In the genomic region with DNA sequence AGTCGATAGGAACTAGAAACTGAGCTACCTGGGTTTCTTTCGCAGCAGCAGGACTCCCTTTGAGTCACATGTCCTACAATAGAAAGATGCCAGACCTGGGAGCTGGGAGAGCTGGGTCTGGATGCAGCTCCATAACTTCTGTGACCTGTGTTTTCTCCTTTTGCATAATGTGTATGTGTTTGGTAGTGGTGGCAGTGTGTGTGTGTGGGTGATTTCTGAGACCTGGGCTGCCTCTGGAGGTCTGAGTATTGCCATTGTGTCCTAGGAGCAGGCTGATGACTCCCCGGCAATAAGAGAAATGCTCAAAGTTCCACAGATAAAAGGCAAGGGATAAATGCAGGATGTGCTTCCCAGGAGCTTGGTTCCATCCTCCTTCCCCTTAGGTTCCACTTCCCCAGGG, we compare ENCODE assay signal across 26 cellular contexts. TPM values are rescaled to one million over a fixed set of nuclear protein-coding genes. Genes with fewer than 3 reads are reported as not detected.
A peak's percentile ranks its signal among the peaks of the same experiment; 100 is the strongest.
DNase-seq lines count a peak whose midpoint lies in the region; ATAC-seq, FAIRE-seq and TF ChIP-seq lines count a peak whose summit lies in the region.
"Had no signal": no experiment of that assay in that cellular context is flagged by ENCODE, and none has a peak within 500 bp of the region (broad histone marks: within the 10 kb centered on the region; RNA-seq: fewer than 3 reads in every experiment).

No MANE protein-coding gene starts in this region.

- RAD21 ChIA-PET in GM12878 (lab: Charles Lee; ENCODE audit: unreplicated experiment) = interaction anchor here (1.5 to 16.0 kb wide), 4 partner anchors 8 to 23 kb away, joined by 5 to 871 read pairs (median 26); no protein-coding TSS in a partner anchor

- TF ChIP-seq CTCF in GM12878 (IDR thresholded peaks at IDR 0.05 in 2 of 3, conservative IDR thresholded peaks at IDR 0.05 in 1 of 3; ENCODE audit: control insufficient read depth in 2 of 3, extremely low read depth in 1 of 3, insufficient read depth in 1 of 3, low read depth in 3 of 3, low read length in 3 of 3) (no peak), adrenal gland (IDR thresholded peaks at IDR 0.05) (no peak)

- DNase-seq in NCI-H1694 treated with DMSO at 0.1 percent for 48 hours (lab: John Stamatoyannopoulos, UW) = peak; percentile 74
- DNase-seq in NCI-H1694 (lab: John Stamatoyannopoulos, UW) = no peak
- DNase-seq in NCI-H69 (lab: John Stamatoyannopoulos, UW) = peak; percentile 26
- no peak for DNase-seq in GM12878 (ENCODE audit: low read depth, low spot score)
- DNase-seq in adrenal gland = no peak
- DNase-seq in naive thymus-derived CD8-positive, alpha-beta T cell = no peak
- no peak for DNase-seq in immature natural killer cell
- DNase-seq: activated CD4-positive, CD25-positive, alpha-beta regulatory T cell treated with anti-CD3 and anti-CD28 coated beads, Interleukin-2, amount 50 U/mL, for 72 hours; CD8-positive, alpha-beta T cell; gastrocnemius medialis; NCI-H1436 treated with DMSO at 0.1 percent for 48 hours; NCI-H2107; NCI-H748 treated with DMSO at 0.1 percent for 48 hours; stimulated activated naive B cell treated with anti-CD40 and anti-IgM and Interleukin-4, amounts not matched to agents 10 μg/mL and 1 μg/mL and 100 μg/mL, for 72 hours; trophoblast cell had no signal

- peaks cover 51% of the 10 kb centered on the region for H3K4me1 ChIP-seq in GM12878 (ENCODE audit: control insufficient read depth, insufficient read depth, low read length)
- H3K4me1 ChIP-seq in adrenal gland (replicated peaks in 1 of 2) = peaks cover 5 to 6% of the 10 kb centered on the region in 2 donors
- H3K4me1 ChIP-seq: gastrocnemius medialis, SJSA1 had no signal

- no peak for TF ChIP-seq POLR2A in GM12878 (IDR thresholded peaks at IDR 0.05; ENCODE audit: low read depth, low read length)
- no peak for TF ChIP-seq POLR2A in adrenal gland (IDR thresholded peaks at IDR 0.05)

- H3K27me3 ChIP-seq in GM12878 (replicated peaks in 1 of 2; ENCODE audit: control insufficient read depth in 2 of 2, insufficient read depth in 2 of 2, low read length in 1 of 2) (no peaks in the 10 kb centered on the region), adrenal gland (peaks cover 12% of the 10 kb centered on the region)

- ATAC-seq in GM12878 = no peak
- no peak for ATAC-seq in naive thymus-derived CD8-positive, alpha-beta T cell
- no peak for ATAC-seq in HG03135 (IDR thresholded peaks at IDR 0.05; ENCODE audit: unreplicated experiment)
- ATAC-seq: CD8-positive, alpha-beta T cell; gastrocnemius medialis; HCT116; natural killer cell treated with Interleukin-12 subunit alpha and Interleukin-12 subunit beta and Interleukin-15 and Interleukin-18, amount 100 ng/mL, for 72 hours; stimulated activated naive B cell treated with anti-CD40 and anti-IgM and Interleukin-4, amounts not matched to agents 10 μg/mL and 1 μg/mL and 100 μg/mL, for 72 hours had no signal

- no peak overlapping the region for H3K4me3 Mint-ChIP-seq in naive thymus-derived CD8-positive, alpha-beta T cell
- H3K4me3 Mint-ChIP-seq in immature natural killer cell = no peak overlapping the region
- H3K4me3 Mint-ChIP-seq: activated naive CD8-positive, alpha-beta T cell; CD8-positive, alpha-beta T cell; natural killer cell treated with Interleukin-12 subunit alpha and Interleukin-12 subunit beta and Interleukin-15 and Interleukin-18, amount 100 ng/mL, for 72 hours; stimulated activated naive B cell treated with anti-CD40 and anti-IgM and Interleukin-4, amounts not matched to agents 10 μg/mL and 1 μg/mL and 100 μg/mL, for 72 hours; T-helper 1 cell treated with Interleukin-12 subunit alpha and Interleukin-12 subunit beta and Interleukin-4 antibody, amounts not matched to agents 30 μg/mL and 1 μg/mL, for 36 hours had no signal

- SMC1A ChIA-PET in GM12878 (lab: Charles Lee; ENCODE audit: uncharacterized antibody, unreplicated experiment) = interaction anchor here (0.8 to 15.8 kb wide), 6 partner anchors 9 to 270 kb away, joined by 3 to 780 read pairs (median 4); no protein-coding TSS in a partner anchor

- peaks cover 17 to 44% (median 38%) of the 10 kb centered on the region in 4 donors for H3K4me1 Mint-ChIP-seq in naive thymus-derived CD8-positive, alpha-beta T cell
- peaks cover 4 to 5% of the 10 kb centered on the region in 2 donors for H3K4me1 Mint-ChIP-seq in immature natural killer cell

- in situ Hi-C loops in GM12878 (cut with MboI) = no loop called here

- intact Hi-C loops in GM12878 (cut with micrococcal nuclease; ENCODE audit: unreplicated experiment) (no loop called here), adrenal gland (cut with DNase I) (no loop called here)

- no peak overlapping the region for H2AFZ ChIP-seq in GM12878 (ENCODE audit: control insufficient read depth, low read depth, low read length)

- H3K27me3 Mint-ChIP-seq in naive thymus-derived CD8-positive, alpha-beta T cell = peaks cover 0 to 2% (median 0%) of the 10 kb centered on the region in 5 donors
- H3K27me3 Mint-ChIP-seq in immature natural killer cell (ENCODE audit: low read depth in 3 of 3) = peaks cover 12 to 21% (median 16%) of the 10 kb centered on the region in 3 donors

- H3K27ac Mint-ChIP-seq in naive thymus-derived CD8-positive, alpha-beta T cell = peak overlapping the region in 3 of 10 donors; percentile 6 to 44 (median 31)
- no peak overlapping the region for H3K27ac Mint-ChIP-seq in immature natural killer cell
- H3K27ac Mint-ChIP-seq: activated naive CD8-positive, alpha-beta T cell; CD8-positive, alpha-beta T cell; natural killer cell treated with Interleukin-12 subunit alpha and Interleukin-12 subunit beta and Interleukin-15 and Interleukin-18, amount 100 ng/mL, for 72 hours; stimulated activated naive B cell treated with anti-CD40 and anti-IgM and Interleukin-4, amounts not matched to agents 10 μg/mL and 1 μg/mL and 100 μg/mL, for 72 hours; T-helper 1 cell treated with Interleukin-12 subunit alpha and Interleukin-12 subunit beta and Interleukin-4 antibody, amounts not matched to agents 30 μg/mL and 1 μg/mL, for 36 hours had no signal

- TF ChIP-seq EP300 in GM12878 (IDR thresholded peaks at IDR 0.05; ENCODE audit: borderline replicate concordance in 1 of 2, control insufficient read depth in 1 of 2, low read depth in 2 of 2, low read length in 2 of 2) = no peak

- FAIRE-seq in GM12878 (lab: Jason Lieb, UNC) = no peak

- no peak for TF ChIP-seq RAD21 in GM12878 (IDR thresholded peaks at IDR 0.05; ENCODE audit: insufficient read depth, low read depth, low read length)

- peak overlapping the region; percentile 56 for H3K9ac ChIP-seq in GM12878 (ENCODE audit: control insufficient read depth, insufficient read depth, low read length)

- H3K27ac ChIP-seq in GM12878 (ENCODE audit: control insufficient read depth, insufficient read depth) (peak overlapping the region; percentile 86), adrenal gland (no peak overlapping the region)
- H3K27ac ChIP-seq: gastrocnemius medialis, SJSA1 had no signal

- BruUV-seq in GM12878 (replicated peaks; lab: Mats Ljungman, UMichigan) = no TSS peak

- H3K4me3 ChIP-seq in GM12878 (peak overlapping the region; percentile 35; the same call in 1 of the 2 replicates), adrenal gland (no peak overlapping the region)
- H3K4me3 ChIP-seq: gastrocnemius medialis, lung, mucosa of descending colon, SJSA1 had no signal

- no peaks in the 10 kb centered on the region for H4K20me1 ChIP-seq in GM12878 (ENCODE audit: control insufficient read depth, insufficient read depth)

- POLR2A ChIA-PET in GM12878 (lab: Charles Lee) = interaction anchor here (0.5 to 4.6 kb wide), 6 partner anchors 8 to 501 kb away, joined by 3 to 154 read pairs (median 5); partner anchors contain the start of gene TUBA4A
- POLR2A ChIA-PET in naive thymus-derived CD8-positive, alpha-beta T cell (lab: Charles Lee) = interaction anchor here (2.9 kb wide), 1 partner anchor 10 kb away, joined by 14 read pairs; no protein-coding TSS in a partner anchor

- peaks cover 45% of the 10 kb centered on the region for H3K79me2 ChIP-seq in GM12878 (ENCODE audit: control insufficient read depth, insufficient read depth, low read length)

- no peaks in the 10 kb centered on the region for H3K9me3 Mint-ChIP-seq in naive thymus-derived CD8-positive, alpha-beta T cell
- no peaks in the 10 kb centered on the region for H3K9me3 Mint-ChIP-seq in immature natural killer cell
- H3K9me3 Mint-ChIP-seq: CD8-positive, alpha-beta T cell; natural killer cell treated with Interleukin-12 subunit alpha and Interleukin-12 subunit beta and Interleukin-15 and Interleukin-18, amount 100 ng/mL, for 72 hours; stimulated activated naive B cell treated with anti-CD40 and anti-IgM and Interleukin-4, amounts not matched to agents 10 μg/mL and 1 μg/mL and 100 μg/mL, for 72 hours; T-helper 1 cell treated with Interleukin-12 subunit alpha and Interleukin-12 subunit beta and Interleukin-4 antibody, amounts not matched to agents 30 μg/mL and 1 μg/mL, for 36 hours had no signal

- 91% methylated on average over 3 of the region's 3 CpGs for WGBS in GM12878 (ENCODE audit: insufficient coverage, insufficient replicate concordance, low lambda C conversion rate, missing lambda C conversion rate)
- WGBS in adrenal gland, 4 donors = 68 to 85% (median 81%) methylated on average over 3 of the region's 3 CpGs

- H3K36me3 ChIP-seq in GM12878 (ENCODE audit: control insufficient read depth in 2 of 2, insufficient read depth in 2 of 2, low read length in 1 of 2) = peaks cover 0 to 17% of the 10 kb centered on the region in 2 experiments; a peak in 3 of 4 replicates
- H3K36me3 ChIP-seq in adrenal gland (replicated peaks in 1 of 2) = no peaks in the 10 kb centered on the region
- H3K36me3 ChIP-seq: gastrocnemius medialis, SJSA1 had no signal

- CTCF ChIA-PET in GM12878 (lab: Yijun Ruan, JAX) = interaction anchor here (0.6 to 21.9 kb wide), 5 partner anchors 9 to 827 kb away, joined by 3 to 1364 read pairs (median 5); no protein-coding TSS in a partner anchor

- H3K4me2 ChIP-seq in GM12878 (ENCODE audit: control insufficient read depth, insufficient read depth) = peak overlapping the region; percentile 68

- H3K9me3 ChIP-seq in GM12878 (replicated peaks; ENCODE audit: control insufficient read depth, insufficient read depth, low read length) (no peaks in the 10 kb centered on the region), adrenal gland (replicated peaks in 1 of 3) (no peaks in the 10 kb centered on the region)
- H3K9me3 ChIP-seq: gastrocnemius medialis, mucosa of descending colon, SJSA1 had no signal

- no peaks in the 10 kb centered on the region for H3K36me3 Mint-ChIP-seq in naive thymus-derived CD8-positive, alpha-beta T cell
- peaks cover 0 to 5% (median 4%) of the 10 kb centered on the region in 3 donors for H3K36me3 Mint-ChIP-seq in immature natural killer cell
- H3K36me3 Mint-ChIP-seq: CD8-positive, alpha-beta T cell; natural killer cell treated with Interleukin-12 subunit alpha and Interleukin-12 subunit beta and Interleukin-15 and Interleukin-18, amount 100 ng/mL, for 72 hours had no signal

RNA-seq across cellular contexts. Expression of gene WNT10A, which starts 6.4 kb away (rescaled TPM):
- 119 and 132 TPM in 2 replicates for total RNA-seq in GM12878 (2013; cell fraction: nucleolus; rRNA removed)
- total RNA-seq in GM12878 (2014; rRNA removed) = 17.7 and 18.9 TPM in 2 replicates
- total RNA-seq in GM12878 (2014; rRNA removed; fragmentation: Illumina TruSeq; extraction: Trizol) = 5.7 and 6.6 TPM in 2 replicates
- total RNA-seq in GM12878 (2021) = 20.6 and 20.7 TPM in 2 replicates
- polyA plus RNA-seq in GM12878 (2011; ENCODE audit: low read depth) = 12.0 TPM
- 27.8 and 45.0 TPM in 2 replicates for polyA plus RNA-seq in GM12878 (2011; rRNA removed)
- 59.9 and 66.5 TPM in 2 replicates for polyA plus RNA-seq in GM12878 (2011; cell fraction: cytosol; rRNA removed)
- polyA plus RNA-seq in GM12878 (2011; cell fraction: nucleus; rRNA removed) = 246 and 304 TPM in 2 replicates
- 44.5 and 80.7 TPM in 2 replicates for polyA plus RNA-seq in GM12878 (2012)
- polyA plus RNA-seq in GM12878 (2014; fragmentation: Illumina TruSeq; extraction: Trizol) = 3.6 and 4.4 TPM in 2 replicates
- polyA plus RNA-seq in GM12878 (2014; fragmentation: Nextera tagmentation; extraction: Ambion mirVana) = under 1 TPM; 0.61 to 0.93 TPM
- polyA plus RNA-seq in GM12878 (2014; rRNA removed) = 22.1 and 25.4 TPM in 2 replicates
- 1 to 10 TPM; 5.3 to 7.2 TPM for polyA plus RNA-seq in GM12878 (2016; fragmentation: Nextera tagmentation; extraction: Ambion mirVana)
- 28.0 and 66.0 TPM in 2 replicates for polyA minus RNA-seq in GM12878 (2011; rRNA and poly(A)+ RNA removed)
- polyA minus RNA-seq in GM12878 (2011; cell fraction: cytosol; rRNA and poly(A)+ RNA removed) = 25.3 and 36.2 TPM in 2 replicates
- 83.1 and 124 TPM in 2 replicates for polyA minus RNA-seq in GM12878 (2011; cell fraction: nucleus; rRNA and poly(A)+ RNA removed)
- under 1 TPM in 2 of 8 donors, not detected in 6; 0.14 to 0.43 TPM for total RNA-seq in adrenal gland
- polyA plus RNA-seq in adrenal gland = under 1 TPM in 2 of 3 donors, not detected in 1; 0.07 to 0.24 TPM
- 1 to 10 TPM; 1.7 to 1.8 TPM for total RNA-seq in naive thymus-derived CD8-positive, alpha-beta T cell
- 1 to 10 TPM in 2 of 3 donors, under 1 TPM in 1; 0.53 to 1.2 (median 1.1) TPM for polyA plus RNA-seq in naive thymus-derived CD8-positive, alpha-beta T cell
- under 1 TPM in 1 of 3 donors, not detected in 2; 0.19 TPM for polyA plus RNA-seq in immature natural killer cell
- total RNA-seq: aorta; gastrocnemius medialis; natural killer cell treated with Interleukin-12 subunit alpha and Interleukin-12 subunit beta and Interleukin-15 and Interleukin-18, amount 100 ng/mL, for 72 hours; SJSA1 had no signal
- polyA plus RNA-seq: aorta had no signal

RNA-seq across cellular contexts. Expression of gene WNT6, which starts 27.5 kb away (rescaled TPM):
- total RNA-seq in GM12878 (2013; cell fraction: nucleolus; rRNA removed) = not detected in 2 replicates
- total RNA-seq in GM12878 (2014; rRNA removed) (0.11 TPM in 1 of 2 replicates, not detected in the other), GM12878 (2014; rRNA removed; fragmentation: Illumina TruSeq; extraction: Trizol) (not detected in 2 replicates), GM12878 (2021) (0.44 TPM in 1 of 2 replicates, not detected in the other), adrenal gland (1 to 10 TPM in 2 of 8 donors, under 1 TPM in 5, not detected in 1; 0.39 to 2.2 (median 0.72) TPM)
- not detected for polyA plus RNA-seq in GM12878 (2011; ENCODE audit: low read depth)
- polyA plus RNA-seq in GM12878 (2011; rRNA removed) (0.06 and 0.15 TPM in 2 replicates), GM12878 (2014; fragmentation: Illumina TruSeq; extraction: Trizol) (not detected in 2 replicates), GM12878 (2014; fragmentation: Nextera tagmentation; extraction: Ambion mirVana) (not detected), GM12878 (2014; rRNA removed) (0.22 TPM in 1 of 2 replicates, not detected in the other), GM12878 (2016; fragmentation: Nextera tagmentation; extraction: Ambion mirVana) (under 1 TPM in 1 of 2 experiments, not detected in 1; 0.29 TPM), adrenal gland (1 to 10 TPM in 1 of 3 donors, under 1 TPM in 1, not detected in 1; 0.40 to 1.8 TPM), immature natural killer cell (under 1 TPM in 1 of 3 donors, not detected in 2; 0.22 TPM)
- 0.40 and 0.72 TPM in 2 replicates for polyA plus RNA-seq in GM12878 (2011; cell fraction: cytosol; rRNA removed)
- 1.4 and 1.7 TPM in 2 replicates for polyA plus RNA-seq in GM12878 (2011; cell fraction: nucleus; rRNA removed)
- polyA plus RNA-seq in GM12878 (2012) = 0.10 TPM in 1 of 2 replicates, not detected in the other
- polyA minus RNA-seq in GM12878 (2011; rRNA and poly(A)+ RNA removed) = not detected in 2 replicates
- 0.52 and 0.67 TPM in 2 replicates for polyA minus RNA-seq in GM12878 (2011; cell fraction: cytosol; rRNA and poly(A)+ RNA removed)
- polyA minus RNA-seq in GM12878 (2011; cell fraction: nucleus; rRNA and poly(A)+ RNA removed) = 0.48 and 0.77 TPM in 2 replicates
- not detected for total RNA-seq in naive thymus-derived CD8-positive, alpha-beta T cell
- under 1 TPM in 1 of 3 donors, not detected in 2; 0.08 TPM for polyA plus RNA-seq in naive thymus-derived CD8-positive, alpha-beta T cell
- total RNA-seq: bronchial epithelial cell; CD8-positive, alpha-beta T cell; natural killer cell treated with Interleukin-12 subunit alpha and Interleukin-12 subunit beta and Interleukin-15 and Interleukin-18, amount 100 ng/mL, for 72 hours; SJSA1 had no signal
- polyA plus RNA-seq: aorta had no signal

RNA-seq across cellular contexts. Expression of gene PRKAG3, which starts 55.5 kb away (rescaled TPM):
- total RNA-seq in GM12878 (2013; cell fraction: nucleolus; rRNA removed) = 0.17 TPM in 1 of 2 replicates, not detected in the other
- total RNA-seq in GM12878 (2014; rRNA removed) (0.06 TPM in 1 of 2 replicates, not detected in the other), GM12878 (2014; rRNA removed; fragmentation: Illumina TruSeq; extraction: Trizol) (not detected in 2 replicates), GM12878 (2021) (not detected in 2 replicates), adrenal gland (under 1 TPM in 1 of 8 donors, not detected in 7; 0.20 TPM)
- not detected for polyA plus RNA-seq in GM12878 (2011; ENCODE audit: low read depth)
- polyA plus RNA-seq in GM12878 (2011; rRNA removed) (0.04 TPM in 1 of 2 replicates, not detected in the other), GM12878 (2014; fragmentation: Illumina TruSeq; extraction: Trizol) (0.10 TPM in 1 of 2 replicates, not detected in the other), GM12878 (2014; fragmentation: Nextera tagmentation; extraction: Ambion mirVana) (not detected), GM12878 (2014; rRNA removed) (0.12 TPM in 1 of 2 replicates, not detected in the other), GM12878 (2016; fragmentation: Nextera tagmentation; extraction: Ambion mirVana) (not detected), adrenal gland (not detected), immature natural killer cell (not detected)
- polyA plus RNA-seq in GM12878 (2011; cell fraction: cytosol; rRNA removed) = 0.04 TPM in 1 of 2 replicates, not detected in the other
- polyA plus RNA-seq in GM12878 (2011; cell fraction: nucleus; rRNA removed) = 0.46 and 0.56 TPM in 2 replicates
- not detected in 2 replicates for polyA plus RNA-seq in GM12878 (2012)
- polyA minus RNA-seq in GM12878 (2011; rRNA and poly(A)+ RNA removed) = 0.15 TPM in 1 of 2 replicates, not detected in the other
- polyA minus RNA-seq in GM12878 (2011; cell fraction: cytosol; rRNA and poly(A)+ RNA removed) = not detected in 2 replicates
- not detected in 2 replicates for polyA minus RNA-seq in GM12878 (2011; cell fraction: nucleus; rRNA and poly(A)+ RNA removed)
- total RNA-seq in naive thymus-derived CD8-positive, alpha-beta T cell = not detected
- not detected for polyA plus RNA-seq in naive thymus-derived CD8-positive, alpha-beta T cell
- total RNA-seq: bronchial epithelial cell; CD8-positive, alpha-beta T cell; lung; mucosa of descending colon; natural killer cell treated with Interleukin-12 subunit alpha and Interleukin-12 subunit beta and Interleukin-15 and Interleukin-18, amount 100 ng/mL, for 72 hours; omental fat pad; SJSA1 had no signal

Comparison
In these comparisons a context has a peak if more than half of its experiments do, and no peak if none do; other contexts are left out.
1. DNase-seq: peak in NCI-H1694 treated with DMSO at 0.1 percent for 48 hours (single experiment) and NCI-H69 (single experiment); none in NCI-H1694 (single experiment), GM12878 (single experiment), adrenal gland (0 of 7), naive thymus-derived CD8-positive, alpha-beta T cell (0 of 10) and immature natural killer cell (0 of 3).